Comparison of ENCODE assay signal across 13 cellular contexts in the genomic region with DNA sequence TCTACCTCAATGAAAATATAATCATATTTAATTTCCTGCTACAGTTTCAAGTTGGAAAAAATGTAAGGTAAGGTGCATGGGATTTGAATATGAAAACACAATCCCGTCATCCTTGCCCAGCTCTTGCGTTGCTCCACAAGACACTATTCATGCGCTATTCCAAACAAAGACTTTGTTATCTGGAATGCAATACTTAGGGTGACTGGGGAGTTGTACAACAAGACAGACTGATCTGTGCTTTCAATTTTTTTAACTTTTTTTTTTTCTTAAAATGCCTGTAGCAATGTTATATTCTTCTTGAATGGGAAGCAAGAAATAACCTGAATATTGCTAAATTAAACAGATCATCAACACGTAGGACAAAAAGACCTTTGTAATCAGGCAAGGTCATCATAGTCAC.
DNase-seq lines count a peak whose midpoint lies in the region; ATAC-seq lines count a peak whose summit lies in the region.
"Had no signal": no experiment of that assay in that cellular context is flagged by ENCODE, and none has a peak within 500 bp of the region (broad histone marks: within the 10 kb centered on the region; RNA-seq: fewer than 3 reads in every experiment).

No MANE protein-coding gene starts in this region.

- no peak for ATAC-seq in GM19397 (IDR thresholded peaks at IDR 0.05; ENCODE audit: unreplicated experiment)
- no peak for ATAC-seq in HG02798 (IDR thresholded peaks at IDR 0.05; ENCODE audit: poor library complexity, unreplicated experiment)
- ATAC-seq: GM12878 had no signal

- peak overlapping the region; percentile 41 for H3K27ac ChIP-seq in caudate nucleus (ENCODE audit: low read depth, low read length)
- H3K27ac ChIP-seq: GM23248 had no signal

- peak; percentile 59 for DNase-seq in COLO829 (ENCODE audit: low spot score)
- no peak for DNase-seq in caudate nucleus (lab: John Stamatoyannopoulos, UW)
- DNase-seq in medulla oblongata (ENCODE audit: extremely low spot score): peak; percentile 68
- peak; percentile 17 for DNase-seq in putamen (ENCODE audit: low spot score)
- DNase-seq in OCI-M2 (lab: John Stamatoyannopoulos, UW; ENCODE audit: unreplicated experiment): no peak
- DNase-seq: CD8-positive, alpha-beta memory T cell; DMS79; GM23248; H7; IMR-90 had no signal

Comparison
In these comparisons a context has a peak if more than half of its experiments do, and no peak if none do; other contexts are left out.
1. DNase-seq: peak in COLO829 (single experiment), medulla oblongata (single experiment) and putamen (single experiment); none in caudate nucleus (0 of 61) and OCI-M2 (single experiment).